8 cellular contexts compared by ENCODE assay signal in genomic region chr12:14961466-14962155, GRCh38. TPM values are rescaled to one million over a fixed set of nuclear protein-coding genes. Genes with fewer than 3 reads are reported as not detected.
DNase-seq lines count a peak whose midpoint lies in the region; ATAC-seq and TF ChIP-seq lines count a peak whose summit lies in the region.

TSS of gene ARHGDIB (minus strand) at chr12:14961601. CDS start at chr12:14950712, 10,889 bp downstream.

- H3K9ac ChIP-seq in KMS-11: peak within 1 kb of the TSS; percentile 41; the same call in 1 of the 2 replicates

- ATAC-seq in GM21526 (IDR thresholded peaks at IDR 0.05; ENCODE audit: low FRiP score, unreplicated experiment): peak; percentile 63

- H3K4me3 ChIP-seq in KMS-11 (IDR thresholded peaks at IDR 0.05; ENCODE audit: insufficient read depth, low read depth, low read length) (no peak within 1 kb of the TSS), WERI-Rb-1 (ENCODE audit: low read depth, low read length) (no peak within 1 kb of the TSS)

- POLR2A ChIA-PET in activated CD4-positive, alpha-beta memory T cell treated with anti-CD3 and anti-CD28 coated beads for 36 hours (lab: Charles Lee): interaction anchor here (0.7 to 2.6 kb wide), 11 partner anchors 10 to 191 kb away, joined by 3 to 19 read pairs (median 6); partner anchors contain the start of genes C12orf60, PDE6H and WBP11

- intact Hi-C loops in activated CD4-positive, alpha-beta memory T cell treated with anti-CD3 and anti-CD28 coated beads for 36 hours (cut with micrococcal nuclease): loop anchor here (1.0 to 5.0 kb wide), 8 partner anchors 9 to 704 kb away; partner anchors contain the start of genes C12orf60 and WBP11

- H3K27ac Mint-ChIP-seq in activated CD4-positive, alpha-beta memory T cell treated with anti-CD3 and anti-CD28 coated beads for 36 hours: peak within 1 kb of the TSS; percentile 96

- CTCF ChIA-PET in activated CD4-positive, alpha-beta memory T cell treated with anti-CD3 and anti-CD28 coated beads for 36 hours (lab: Charles Lee): interaction anchor here (0.7 to 2.6 kb wide), 6 partner anchors 9 to 192 kb away, joined by 3 to 14 read pairs (median 4); partner anchors contain the start of gene ERP27

- no peaks in the 10 kb centered on the region for H4K20me1 ChIP-seq in KMS-11 (ENCODE audit: insufficient read depth)

- DNase-seq in Caki2 (ENCODE audit: low read depth): no peak
- peak; percentile 86 for DNase-seq in activated CD4-positive, alpha-beta memory T cell treated with anti-CD3 and anti-CD28 coated beads for 36 hours
- peak; percentile 69 for DNase-seq in epithelial cell of prostate (ENCODE audit: low read depth, low spot score)
- peak; percentile 70 for DNase-seq in pons (ENCODE audit: low spot score)
- DNase-seq in WERI-Rb-1: no peak
- DNase-seq in GOT3 (lab: John Stamatoyannopoulos, UW): no peak

- no peaks in the 10 kb centered on the region for H3K9me3 ChIP-seq in WERI-Rb-1 (ENCODE audit: severe bottlenecking)

- in situ Hi-C loops in Caki2 (cut with HindIII; ENCODE audit: low pct_unique_long_range_greater_than_20kb, low sequenced_read_pairs): no loop called here

- no peaks in the 10 kb centered on the region for H3K27me3 Mint-ChIP-seq in activated CD4-positive, alpha-beta memory T cell treated with anti-CD3 and anti-CD28 coated beads for 36 hours

- H3K4me1 ChIP-seq in KMS-11 (ENCODE audit: low read depth, poor library complexity, severe bottlenecking): no peaks in the 10 kb centered on the region

- H3K79me2 ChIP-seq in KMS-11 (ENCODE audit: insufficient read depth, low read depth): no peaks in the 10 kb centered on the region

- peaks cover 45% of the 10 kb centered on the region for H3K4me1 Mint-ChIP-seq in activated CD4-positive, alpha-beta memory T cell treated with anti-CD3 and anti-CD28 coated beads for 36 hours (ENCODE audit: low read depth)

- H2AFZ ChIP-seq in KMS-11 (ENCODE audit: low read depth): peak within 1 kb of the TSS; percentile 39

- no peaks in the 10 kb centered on the region for H3K36me3 ChIP-seq in KMS-11 (ENCODE audit: insufficient read depth)
- H3K36me3 ChIP-seq in WERI-Rb-1: no peaks in the 10 kb centered on the region

- H3K27me3 ChIP-seq in KMS-11 (ENCODE audit: insufficient read depth, low read depth) (no peaks in the 10 kb centered on the region), WERI-Rb-1 (ENCODE audit: insufficient read depth, low read depth, severe bottlenecking) (no peaks in the 10 kb centered on the region)

- H3K27ac ChIP-seq in KMS-11 (peak within 1 kb of the TSS; percentile 68), epithelial cell of prostate (peak within 1 kb of the TSS; percentile 78), WERI-Rb-1 (no peak within 1 kb of the TSS)

- no peak for TF ChIP-seq CTCF in KMS-11 (conservative IDR thresholded peaks at IDR 0.05; ENCODE audit: low read depth, low read length)
- TF ChIP-seq CTCF in WERI-Rb-1 (IDR thresholded peaks at IDR 0.05; ENCODE audit: low read depth, low read length): no peak

- peaks cover 26% of the 10 kb centered on the region for H3K36me3 Mint-ChIP-seq in activated CD4-positive, alpha-beta memory T cell treated with anti-CD3 and anti-CD28 coated beads for 36 hours

- no peaks in the 10 kb centered on the region for H3K9me3 Mint-ChIP-seq in activated CD4-positive, alpha-beta memory T cell treated with anti-CD3 and anti-CD28 coated beads for 36 hours

- H3K4me3 Mint-ChIP-seq in activated CD4-positive, alpha-beta memory T cell treated with anti-CD3 and anti-CD28 coated beads for 36 hours: peak within 1 kb of the TSS; percentile 88

- peak within 1 kb of the TSS; percentile 17; the same call in 1 of the 2 replicates for H3K4me2 ChIP-seq in KMS-11

RNA-seq across cellular contexts. Expression of gene ARHGDIB, which starts in this region (rescaled TPM):
- total RNA-seq in Caki2 (2014; rRNA removed; shearing (Covaris generic); ENCODE audit: low replicate concordance): 3.8 and 11.8 TPM in 2 replicates
- 100 to 1,000 TPM; 640 to 644 TPM for total RNA-seq in activated CD4-positive, alpha-beta memory T cell treated with anti-CD3 and anti-CD28 coated beads for 36 hours

Comparison
In these comparisons a context has a peak if more than half of its experiments do, and no peak if none do; other contexts are left out.
1. RNA of gene ARHGDIB (total RNA-seq): 640 to 644 TPM in activated CD4-positive, alpha-beta memory T cell treated with anti-CD3 and anti-CD28 coated beads for 36 hours; 3.8 to 11.8 TPM in Caki2; every median in the first group is over 10 times any median in the second.
2. DNase-seq: peak in activated CD4-positive, alpha-beta memory T cell treated with anti-CD3 and anti-CD28 coated beads for 36 hours (single experiment), epithelial cell of prostate (single experiment) and pons (single experiment); none in Caki2 (single experiment), WERI-Rb-1 (single experiment) and GOT3 (single experiment).